In the genomic region with DNA sequence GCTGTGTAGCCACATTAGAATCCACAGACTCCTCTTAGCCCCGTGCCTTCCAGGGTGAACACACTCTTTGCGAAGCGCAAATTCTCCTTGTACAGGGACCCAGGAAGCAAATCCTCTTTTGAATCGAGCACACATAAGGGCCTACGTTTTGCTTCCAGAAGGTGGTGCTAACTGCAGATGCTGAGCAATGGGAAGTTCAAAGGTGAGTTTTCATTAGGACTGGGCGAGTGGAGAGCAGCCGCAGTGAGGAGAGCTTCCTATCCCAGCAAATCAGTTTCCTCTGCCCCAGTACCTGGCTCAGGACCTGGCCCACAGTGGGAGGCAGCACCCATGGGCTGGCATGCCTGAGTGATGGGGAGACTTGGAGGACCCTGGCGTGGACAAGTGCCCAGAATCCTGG, we compare ENCODE assay signal across 21 cellular contexts. TPM values are rescaled to one million over a fixed set of nuclear protein-coding genes. Genes with fewer than 3 reads are reported as not detected.
DNase-seq lines count a peak whose midpoint lies in the region; ATAC-seq and TF ChIP-seq lines count a peak whose summit lies in the region.
"Had no signal": no experiment of that assay in that cellular context is flagged by ENCODE, and none has a peak within 500 bp of the region (broad histone marks: within the 10 kb centered on the region; RNA-seq: fewer than 3 reads in every experiment).

No MANE protein-coding gene starts in this region.

- no peak overlapping the region for H3K27ac ChIP-seq in RWPE2 (ENCODE audit: poor library complexity, severe bottlenecking)
- H3K27ac ChIP-seq: BLaER1 treated with 17β-estradiol and CSF1 and Interleukin-3, amounts not matched to agents 10 nM and 100 nM; body of pancreas; prostate gland; thyroid gland had no signal

- H3K27ac Mint-ChIP-seq in type B pancreatic cell: no peak overlapping the region
- H3K27ac Mint-ChIP-seq: activated naive CD8-positive, alpha-beta T cell; activated T-cell treated with anti-CD3 and anti-CD28 coated beads, Interleukin-2, amount 50 U/mL, for 24 hours; dendritic cell treated with granulocyte-macrophage colony-stimulating factor and Interleukin-4, amounts not matched to agents 40 ng/mL and 50 ng/mL, for 4 days; natural killer cell had no signal

- H3K36me3 ChIP-seq in RWPE2 (ENCODE audit: low read depth): no peaks in the 10 kb centered on the region
- H3K36me3 ChIP-seq: BLaER1 treated with 17β-estradiol and CSF1 and Interleukin-3, amounts not matched to agents 10 nM and 100 nM; prostate gland; thyroid gland had no signal

- H3K36me3 Mint-ChIP-seq in type B pancreatic cell: no peaks in the 10 kb centered on the region
- H3K36me3 Mint-ChIP-seq: activated naive CD8-positive, alpha-beta T cell; natural killer cell had no signal

- no peaks in the 10 kb centered on the region for H3K9me3 ChIP-seq in RWPE2 (ENCODE audit: severe bottlenecking)
- H3K9me3 ChIP-seq: BLaER1 treated with 17β-estradiol and CSF1 and Interleukin-3, amounts not matched to agents 10 nM and 100 nM; body of pancreas; prostate gland; thyroid gland had no signal

- no peaks in the 10 kb centered on the region for H3K4me1 ChIP-seq in RWPE2 (ENCODE audit: insufficient read depth, poor library complexity, severe bottlenecking)
- H3K4me1 ChIP-seq: body of pancreas, prostate gland, thyroid gland had no signal

- no peak for ATAC-seq in RWPE2 (ENCODE audit: low read depth)
- ATAC-seq in GM18505 (IDR thresholded peaks at IDR 0.05; ENCODE audit: unreplicated experiment): no peak
- ATAC-seq: body of pancreas, natural killer cell had no signal

- no peaks in the 10 kb centered on the region for H3K4me1 Mint-ChIP-seq in type B pancreatic cell (ENCODE audit: unreplicated experiment)
- H3K4me1 Mint-ChIP-seq: natural killer cell had no signal

- no peak for TF ChIP-seq POLR2A in GM18505 (IDR thresholded peaks at IDR 0.05; ENCODE audit: borderline replicate concordance, extremely low read depth, insufficient read depth, insufficient read length)

- H3K27me3 Mint-ChIP-seq in type B pancreatic cell: peaks cover 51% of the 10 kb centered on the region
- H3K27me3 Mint-ChIP-seq: dendritic cell treated with granulocyte-macrophage colony-stimulating factor and Interleukin-4, amounts not matched to agents 40 ng/mL and 50 ng/mL, for 4 days had no signal

- no peak overlapping the region for H3K4me3 Mint-ChIP-seq in type B pancreatic cell
- H3K4me3 Mint-ChIP-seq: activated naive CD8-positive, alpha-beta T cell; activated T-cell treated with anti-CD3 and anti-CD28 coated beads, Interleukin-2, amount 50 U/mL, for 24 hours; dendritic cell treated with granulocyte-macrophage colony-stimulating factor and Interleukin-4, amounts not matched to agents 40 ng/mL and 50 ng/mL, for 4 days; natural killer cell had no signal

- TF ChIP-seq CTCF in RWPE2 (IDR thresholded peaks at IDR 0.05; ENCODE audit: poor library complexity, severe bottlenecking) (peak; percentile 18), type B pancreatic cell (conservative IDR thresholded peaks at IDR 0.05) (peak; percentile 19)

- no peak overlapping the region for H3K4me3 ChIP-seq in RWPE2 (ENCODE audit: severe bottlenecking)
- H3K4me3 ChIP-seq: BLaER1 treated with 17β-estradiol and CSF1 and Interleukin-3, amounts not matched to agents 10 nM and 100 nM; body of pancreas; prostate gland; thyroid gland had no signal

- H3K9me3 Mint-ChIP-seq in type B pancreatic cell: no peaks in the 10 kb centered on the region
- H3K9me3 Mint-ChIP-seq: activated T-cell treated with anti-CD3 and anti-CD28 coated beads, Interleukin-2, amount 50 U/mL, for 24 hours; dendritic cell treated with granulocyte-macrophage colony-stimulating factor and Interleukin-4, amounts not matched to agents 40 ng/mL and 50 ng/mL, for 4 days; natural killer cell had no signal

- DNase-seq in DMS153 (lab: John Stamatoyannopoulos, UW) (peak; percentile 22), DMS153 treated with DMSO at 0.1 percent for 48 hours (lab: John Stamatoyannopoulos, UW; ENCODE audit: unreplicated experiment) (no peak), RWPE2 (ENCODE audit: low spot score) (no peak), islet precursor cell (peak; percentile 59), type B pancreatic cell (ENCODE audit: extremely low spot score, unreplicated experiment) (peak; percentile 47), cerebellar nuclear complex (lab: John Stamatoyannopoulos, UW) (no peak)
- DNase-seq in stimulated activated naive CD4-positive, alpha-beta T cell treated with Interleukin-2 at 50 U/mL for 16 hours (lab: John Stamatoyannopoulos, UW): no peak
- DNase-seq: activated CD4-positive, alpha-beta T cell treated with anti-CD3 and anti-CD28 coated beads, Interleukin-2, amount 50 U/mL, for 48 hours; activated T-cell treated with anti-CD3 and anti-CD28 coated beads, Interleukin-2, amount 50 U/mL, for 24 hours; body of pancreas; erythroblast; IMR-90; natural killer cell; NCI-H2107 had no signal

- peaks cover 9% of the 10 kb centered on the region for H3K27me3 ChIP-seq in RWPE2 (ENCODE audit: insufficient read depth, poor library complexity, severe bottlenecking)
- H3K27me3 ChIP-seq: BLaER1 treated with 17β-estradiol and CSF1 and Interleukin-3, amounts not matched to agents 10 nM and 100 nM; body of pancreas; thyroid gland had no signal

RNA-seq across cellular contexts. Expression of a gene that starts 23.5 kb away (rescaled TPM):
- 0.14 and 1.8 TPM in 2 replicates for total RNA-seq in type B pancreatic cell (ENCODE audit: low replicate concordance)
- total RNA-seq: A172, body of pancreas, IMR-90, natural killer cell, thyroid gland had no signal

Comparison
In these comparisons a context has a peak if more than half of its experiments do, and no peak if none do; other contexts are left out.
1. DNase-seq: peak in DMS153 (single experiment), islet precursor cell (single experiment) and type B pancreatic cell (single experiment); none in DMS153 treated with DMSO at 0.1 percent for 48 hours (single experiment), RWPE2 (single experiment), stimulated activated naive CD4-positive, alpha-beta T cell treated with Interleukin-2 at 50 U/mL for 16 hours (single experiment) and cerebellar nuclear complex (0 of 2).